ENCODE assay signal across 8 cellular contexts in the genomic region with DNA sequence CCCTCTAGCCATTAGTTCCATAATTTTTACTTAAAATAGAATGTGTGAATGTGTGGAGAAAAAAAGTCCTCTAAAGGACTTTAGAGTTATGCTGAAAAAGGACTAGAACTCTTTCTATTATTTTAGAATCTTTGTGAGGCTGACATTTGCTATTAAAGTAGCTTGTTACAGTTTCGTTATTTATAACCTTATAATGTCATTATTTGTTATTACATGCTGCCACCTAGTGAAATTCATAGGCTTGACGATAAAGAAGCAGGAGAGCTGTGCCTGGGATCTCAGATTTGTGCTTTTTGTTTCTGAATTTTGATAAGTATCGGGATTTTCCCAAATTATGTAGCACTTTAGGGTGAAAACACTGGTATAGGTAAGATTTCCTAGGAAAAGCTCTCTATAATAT. TPM values are rescaled to one million over a fixed set of nuclear protein-coding genes. Genes with fewer than 3 reads are reported as not detected.
DNase-seq lines count a peak whose midpoint lies in the region; ATAC-seq, FAIRE-seq and TF ChIP-seq lines count a peak whose summit lies in the region.

No MANE protein-coding gene starts in this region.

- no peaks in the 10 kb centered on the region for H3K9me3 ChIP-seq in naive thymus-derived CD4-positive, alpha-beta T cell (ENCODE audit: control insufficient read depth in 2 of 3, low read length in 3 of 3)

- no peak overlapping the region for H3K4me3 Mint-ChIP-seq in naive thymus-derived CD4-positive, alpha-beta T cell
- H3K4me3 Mint-ChIP-seq in activated CD4-positive, alpha-beta memory T cell treated with anti-CD3 and anti-CD28 coated beads for 36 hours = no peak overlapping the region

- DNase-seq in GM12864 (ENCODE audit: low read depth) (peak; percentile 12), OCI-M1 (lab: John Stamatoyannopoulos, UW) (peak; percentile 62), NCI-H187 treated with DMSO at 0.1 percent for 48 hours (lab: John Stamatoyannopoulos, UW) (no peak)
- peak in 7 of 9 donors; percentile 14 to 59 (median 34) for DNase-seq in naive thymus-derived CD4-positive, alpha-beta T cell
- DNase-seq in activated CD4-positive, alpha-beta memory T cell treated with anti-CD3 and anti-CD28 coated beads for 36 hours = no peak

- no peaks in the 10 kb centered on the region for H3K36me3 Mint-ChIP-seq in naive thymus-derived CD4-positive, alpha-beta T cell
- peaks cover 1% of the 10 kb centered on the region for H3K36me3 Mint-ChIP-seq in activated CD4-positive, alpha-beta memory T cell treated with anti-CD3 and anti-CD28 coated beads for 36 hours

- FAIRE-seq in endometrium (lab: Jason Lieb, UNC) = peak; percentile 92

- H3K79me2 ChIP-seq in ACC112 (ENCODE audit: control insufficient read depth, insufficient read depth, low read length, unreplicated experiment) = no peaks in the 10 kb centered on the region

- H3K27me3 ChIP-seq in ACC112 (ENCODE audit: insufficient read depth, low read length) = no peaks in the 10 kb centered on the region
- no peaks in the 10 kb centered on the region for H3K27me3 ChIP-seq in naive thymus-derived CD4-positive, alpha-beta T cell (ENCODE audit: control insufficient read depth in 2 of 2, insufficient read depth in 2 of 2, low read length in 2 of 2)

- H3K27ac ChIP-seq in ACC112 (ENCODE audit: low read depth, low read length) = no peak overlapping the region
- H3K27ac ChIP-seq in naive thymus-derived CD4-positive, alpha-beta T cell (ENCODE audit: low read depth, low read length) = no peak overlapping the region

- peak; percentile 41 for ATAC-seq in HG03469 (IDR thresholded peaks at IDR 0.05; ENCODE audit: unreplicated experiment)
- peak; percentile 40 for ATAC-seq in naive thymus-derived CD4-positive, alpha-beta T cell

- H3K4me1 Mint-ChIP-seq in naive thymus-derived CD4-positive, alpha-beta T cell = peaks cover 0 to 11% (median 4%) of the 10 kb centered on the region in 7 donors
- H3K4me1 Mint-ChIP-seq in activated CD4-positive, alpha-beta memory T cell treated with anti-CD3 and anti-CD28 coated beads for 36 hours (ENCODE audit: low read depth) = peaks cover 25% of the 10 kb centered on the region

- TF ChIP-seq CTCF in GM12864 (IDR thresholded peaks at IDR 0.05; ENCODE audit: low read depth, low read length, missing control alignments) = peak; percentile 27

- H3K4me3 ChIP-seq in ACC112 (ENCODE audit: low read depth, low read length) (no peak overlapping the region), GM12864 (ENCODE audit: low read depth, low read length) (no peak overlapping the region)
- no peak overlapping the region for H3K4me3 ChIP-seq in naive thymus-derived CD4-positive, alpha-beta T cell (ENCODE audit: low read length)

- no peaks in the 10 kb centered on the region for H3K36me3 ChIP-seq in ACC112 (ENCODE audit: insufficient read depth, low read length)
- H3K36me3 ChIP-seq in naive thymus-derived CD4-positive, alpha-beta T cell (ENCODE audit: control insufficient read depth in 2 of 3, insufficient read depth in 3 of 3, low read length in 3 of 3) = no peaks in the 10 kb centered on the region

- peaks cover 19% of the 10 kb centered on the region for H3K4me1 ChIP-seq in ACC112 (ENCODE audit: control insufficient read depth, insufficient read depth, low read length, unreplicated experiment)
- peaks cover 0 to 3% of the 10 kb centered on the region in 2 donors for H3K4me1 ChIP-seq in naive thymus-derived CD4-positive, alpha-beta T cell (ENCODE audit: control insufficient read depth in 2 of 2, insufficient read depth in 2 of 2, low read length in 2 of 2)

- H3K27me3 Mint-ChIP-seq in naive thymus-derived CD4-positive, alpha-beta T cell = peaks cover 0 to 2% (median 0%) of the 10 kb centered on the region in 5 donors
- H3K27me3 Mint-ChIP-seq in activated CD4-positive, alpha-beta memory T cell treated with anti-CD3 and anti-CD28 coated beads for 36 hours = no peaks in the 10 kb centered on the region

- peak overlapping the region; percentile 36 for H2AFZ ChIP-seq in ACC112 (ENCODE audit: low read length, unreplicated experiment)

- POLR2A ChIA-PET in naive thymus-derived CD4-positive, alpha-beta T cell (lab: Charles Lee) = no interaction called here
- POLR2A ChIA-PET in activated CD4-positive, alpha-beta memory T cell treated with anti-CD3 and anti-CD28 coated beads for 36 hours (lab: Charles Lee) = no interaction called here

- no peaks in the 10 kb centered on the region for H3K9me3 Mint-ChIP-seq in naive thymus-derived CD4-positive, alpha-beta T cell
- no peaks in the 10 kb centered on the region for H3K9me3 Mint-ChIP-seq in activated CD4-positive, alpha-beta memory T cell treated with anti-CD3 and anti-CD28 coated beads for 36 hours

- intact Hi-C loops in naive thymus-derived CD4-positive, alpha-beta T cell (cut with micrococcal nuclease) = loop anchor here (1.0 to 10.0 kb wide), 10 partner anchors 37 to 534 kb away; a partner anchor contains a TSS
- intact Hi-C loops in activated CD4-positive, alpha-beta memory T cell treated with anti-CD3 and anti-CD28 coated beads for 36 hours (cut with micrococcal nuclease) = loop anchor here (1.0 to 10.0 kb wide), 5 partner anchors 60 to 460 kb away; a partner anchor contains a TSS

- CTCF ChIA-PET in naive thymus-derived CD4-positive, alpha-beta T cell (lab: Charles Lee) = interaction anchor here (0.6 to 3.1 kb wide), 13 partner anchors 14 to 457 kb away, joined by 3 to 30 read pairs (median 4); no protein-coding TSS in a partner anchor
- CTCF ChIA-PET in activated CD4-positive, alpha-beta memory T cell treated with anti-CD3 and anti-CD28 coated beads for 36 hours (lab: Charles Lee) = interaction anchor here (0.7 to 6.1 kb wide), 31 partner anchors 13 to 459 kb away, joined by 3 to 80 read pairs (median 4); a partner anchor contains a TSS

- no peak overlapping the region for H3K27ac Mint-ChIP-seq in naive thymus-derived CD4-positive, alpha-beta T cell
- no peak overlapping the region for H3K27ac Mint-ChIP-seq in activated CD4-positive, alpha-beta memory T cell treated with anti-CD3 and anti-CD28 coated beads for 36 hours

RNA-seq across cellular contexts. Expression of a gene that starts 38.5 kb away (rescaled TPM):
- 10 to 100 TPM; 43.0 to 82.5 (median 70.6) TPM for total RNA-seq in naive thymus-derived CD4-positive, alpha-beta T cell
- polyA plus RNA-seq in naive thymus-derived CD4-positive, alpha-beta T cell = 10 to 100 TPM; 28.8 to 30.3 TPM
- 10 to 100 TPM; 35.6 TPM for total RNA-seq in activated CD4-positive, alpha-beta memory T cell treated with anti-CD3 and anti-CD28 coated beads for 36 hours

Comparison
In these comparisons a context has a peak if more than half of its experiments do, and no peak if none do; other contexts are left out.
1. DNase-seq: peak in GM12864 (single experiment), OCI-M1 (single experiment) and naive thymus-derived CD4-positive, alpha-beta T cell (7 of 9); none in NCI-H187 treated with DMSO at 0.1 percent for 48 hours (single experiment) and activated CD4-positive, alpha-beta memory T cell treated with anti-CD3 and anti-CD28 coated beads for 36 hours (single experiment).